8 cellular contexts compared by ENCODE assay signal in genomic region chr2:119753041-119753929, GRCh38. TPM values are rescaled to one million over a fixed set of nuclear protein-coding genes. Genes with fewer than 3 reads are reported as not detected.
A peak's percentile ranks its signal among the peaks of the same experiment; 100 is the strongest.
DNase-seq lines count a peak whose midpoint lies in the region; ATAC-seq and TF ChIP-seq lines count a peak whose summit lies in the region.

No MANE protein-coding gene starts in this region.

- no peaks in the 10 kb centered on the region for H4K20me1 ChIP-seq in HCT116 (ENCODE audit: insufficient read depth)
- no peaks in the 10 kb centered on the region for H4K20me1 ChIP-seq in hepatocyte (ENCODE audit: insufficient read depth, poor library complexity, severe bottlenecking)

- no peaks in the 10 kb centered on the region for H3K9me3 Mint-ChIP-seq in stimulated activated naive CD8-positive, alpha-beta T cell treated with anti-CD3 and anti-CD28 coated beads, Interleukin-15, amount 100 ng/mL, for 72 hours

- H3K36me3 ChIP-seq in HCT116 (ENCODE audit: control insufficient read depth in 1 of 2, insufficient read depth in 2 of 2, low read length in 2 of 2) (no peaks in the 10 kb centered on the region), ascending aorta (no peaks in the 10 kb centered on the region), hepatocyte (replicated peaks; ENCODE audit: insufficient read depth, low read depth) (no peaks in the 10 kb centered on the region)

- ATAC-seq in HCT116 (peak; percentile 86), GM19328 (IDR thresholded peaks at IDR 0.05; ENCODE audit: unreplicated experiment) (no peak)
- peak; percentile 86 for ATAC-seq in stimulated activated naive CD8-positive, alpha-beta T cell treated with anti-CD3 and anti-CD28 coated beads, Interleukin-15, amount 100 ng/mL, for 72 hours

- peak; percentile 84 for TF ChIP-seq RAD21 in HCT116 (IDR thresholded peaks at IDR 0.05; ENCODE audit: low read depth)

- no peak overlapping the region for H3K4me3 Mint-ChIP-seq in stimulated activated naive CD8-positive, alpha-beta T cell treated with anti-CD3 and anti-CD28 coated beads, Interleukin-15, amount 100 ng/mL, for 72 hours

- TF ChIP-seq CTCF in HCT116 (IDR thresholded peaks at IDR 0.05 in 2 of 3, conservative IDR thresholded peaks at IDR 0.05 in 1 of 3; ENCODE audit: borderline replicate concordance in 1 of 3, insufficient read depth in 1 of 3, low read depth in 2 of 3, low read length in 2 of 3) (peak; percentile 68 to 73 (median 71)), ascending aorta (IDR thresholded peaks at IDR 0.05) (peak; percentile 37 to 71 (median 38)), hepatocyte (IDR thresholded peaks at IDR 0.05; ENCODE audit: poor library complexity) (peak; percentile 73)

- H3K27me3 ChIP-seq in HCT116 (ENCODE audit: insufficient read depth, low read length): no peaks in the 10 kb centered on the region
- H3K27me3 ChIP-seq in ascending aorta: no peaks in the 10 kb centered on the region
- peaks cover 6% of the 10 kb centered on the region for H3K27me3 ChIP-seq in hepatocyte

- RAD21 ChIA-PET in HCT116 (lab: Charles Lee; ENCODE audit: low non-redundant PET in 1 of 2, low total read pairs in 2 of 2, uncharacterized antibody in 2 of 2, unreplicated experiment in 2 of 2): interaction anchor here in 1 of 2 experiments (0.7 kb wide), 1 partner anchor 70 kb away, joined by 3 read pairs; no protein-coding TSS in a partner anchor

- H3K27me3 Mint-ChIP-seq in stimulated activated naive CD8-positive, alpha-beta T cell treated with anti-CD3 and anti-CD28 coated beads, Interleukin-15, amount 100 ng/mL, for 72 hours: no peaks in the 10 kb centered on the region

- peak; percentile 5 for DNase-seq in stimulated activated CD8-positive, alpha-beta memory T cell treated with anti-CD3 and anti-CD28 coated beads, Interleukin-12 subunit alpha, Interleukin-12 subunit beta, amount 100 ng/mL, for 1 hour (ENCODE audit: low read depth)
- DNase-seq in stimulated activated CD8-positive, alpha-beta memory T cell treated with anti-CD3 and anti-CD28 coated beads, Interleukin-4, amount 100 ng/mL, for 48 hours: no peak
- DNase-seq in HCT116 (ENCODE audit: low read depth, low spot score) (peak; percentile 41), NCI-H345 treated with DMSO at 0.1 percent for 48 hours (lab: John Stamatoyannopoulos, UW; ENCODE audit: unreplicated experiment) (peak; percentile 13), ascending aorta (ENCODE audit: low spot score in 2 of 2) (no peak), hepatocyte (ENCODE audit: low spot score) (peak; percentile 63)
- DNase-seq in stimulated activated naive CD8-positive, alpha-beta T cell treated with anti-CD3 and anti-CD28 coated beads, Interleukin-15, amount 100 ng/mL, for 72 hours: peak; percentile 8 to 21

- H3K9ac ChIP-seq in HCT116 (ENCODE audit: low read length): no peak overlapping the region

- no peak for TF ChIP-seq POLR2A in HCT116 (IDR thresholded peaks at IDR 0.05; ENCODE audit: borderline replicate concordance, extremely low read depth, insufficient read depth, insufficient read length)

- 0 out of 2 replicates have a peak overlapping the region, but pooled peaks have one; percentile 5 for H3K4me2 ChIP-seq in HCT116 (ENCODE audit: low read length)
- no peak overlapping the region for H3K4me2 ChIP-seq in hepatocyte

- CTCF ChIA-PET in HCT116 (lab: Charles Lee): interaction anchor here (0.6 to 3.1 kb wide), 4 partner anchors 71 to 422 kb away, joined by 3 to 22 read pairs (median 4); partner anchors contain the start of gene EPB41L5

- H3K27ac ChIP-seq in HCT116 (ENCODE audit: low read depth, low read length): no peak overlapping the region
- H3K27ac ChIP-seq in ascending aorta: no peak overlapping the region
- H3K27ac ChIP-seq in hepatocyte: no peak overlapping the region

- peak overlapping the region; percentile 24 for H2AFZ ChIP-seq in HCT116 (ENCODE audit: low read depth, low read length, poor library complexity, severe bottlenecking)
- no peak overlapping the region for H2AFZ ChIP-seq in hepatocyte

- H3K4me1 Mint-ChIP-seq in stimulated activated naive CD8-positive, alpha-beta T cell treated with anti-CD3 and anti-CD28 coated beads, Interleukin-15, amount 100 ng/mL, for 72 hours: peaks cover 12% of the 10 kb centered on the region

- H3K9me3 ChIP-seq in HCT116 (ENCODE audit: control insufficient read depth in 1 of 2, insufficient read depth in 1 of 2, low read depth in 1 of 2, low read length in 2 of 2): no peaks in the 10 kb centered on the region
- H3K9me3 ChIP-seq in ascending aorta: no peaks in the 10 kb centered on the region
- H3K9me3 ChIP-seq in hepatocyte (ENCODE audit: low read depth): no peaks in the 10 kb centered on the region

- no peak overlapping the region for H3K27ac Mint-ChIP-seq in stimulated activated naive CD8-positive, alpha-beta T cell treated with anti-CD3 and anti-CD28 coated beads, Interleukin-15, amount 100 ng/mL, for 72 hours

- no TSS peak for BruUV-seq in HCT116 (replicated peaks; lab: Mats Ljungman, UMichigan)

- H3K4me1 ChIP-seq in HCT116 (ENCODE audit: control insufficient read depth in 1 of 2, insufficient read depth in 2 of 2, low read length in 2 of 2) (peaks cover 8 to 37% of the 10 kb centered on the region in 2 experiments; a peak in 3 of 4 replicates), ascending aorta (peaks cover 0 to 2% of the 10 kb centered on the region in 2 donors), hepatocyte (ENCODE audit: insufficient read depth) (no peaks in the 10 kb centered on the region)

- no peaks in the 10 kb centered on the region for H3K79me2 ChIP-seq in HCT116 (ENCODE audit: insufficient read depth, low read length)
- no peaks in the 10 kb centered on the region for H3K79me2 ChIP-seq in hepatocyte

- H3K4me3 ChIP-seq in HCT116 (replicated peaks in 1 of 2; ENCODE audit: low read depth in 1 of 2, low read length in 2 of 2) (no peak overlapping the region), ascending aorta (no peak overlapping the region), hepatocyte (no peak overlapping the region)

- POLR2A ChIA-PET in HCT116 (lab: Charles Lee): no interaction called here

- H3K9me2 ChIP-seq in HCT116 (ENCODE audit: insufficient read depth): no peaks in the 10 kb centered on the region
- no peaks in the 10 kb centered on the region for H3K9me2 ChIP-seq in hepatocyte (replicated peaks; ENCODE audit: insufficient read depth)

- WGBS in hepatocyte (ENCODE audit: low lambda C conversion rate, missing lambda C conversion rate): 52% methylated on average over 7 of the region's 7 CpGs

- intact Hi-C loops in HCT116 (cut with micrococcal nuclease): loop anchor here (1.0 to 5.0 kb wide), 2 partner anchors 70 to 424 kb away; no protein-coding TSS in a partner anchor
- intact Hi-C loops in ascending aorta (cut with DNase I): loop anchor here (2.0 to 10.0 kb wide), 3 partner anchors 69 to 422 kb away; no protein-coding TSS in a partner anchor

TF ChIP-seq in HCT116, 20 proteins besides CTCF, POLR2A, EP300 and RAD21:
- TF ChIP-seq EGR1 (IDR thresholded peaks at IDR 0.05; ENCODE audit: low read depth) (no peak), FOSL1 (IDR thresholded peaks at IDR 0.05; ENCODE audit: low read depth) (no peak), YY1 (IDR thresholded peaks at IDR 0.05; ENCODE audit: extremely low read depth, insufficient replicate concordance, low read depth, low read length) (no peak), JUND (IDR thresholded peaks at IDR 0.05) (no peak), TCF7L2 (IDR thresholded peaks at IDR 0.05; ENCODE audit: borderline replicate concordance, extremely low read depth, insufficient read depth, insufficient read length) (no peak), CBX3 (IDR thresholded peaks at IDR 0.05; ENCODE audit: low read depth) (no peak), EZH2 (IDR thresholded peaks at IDR 0.05) (no peak), SRF (IDR thresholded peaks at IDR 0.05; ENCODE audit: low read depth) (no peak), REST (IDR thresholded peaks at IDR 0.05; ENCODE audit: low read depth) (no peak)

RNA-seq across cellular contexts. Expression of gene PTPN4, which starts 6.4 kb away (rescaled TPM):
- total RNA-seq in HCT116 (2021; ENCODE audit: unreplicated experiment) (38.4 TPM), ascending aorta (35.9 TPM), hepatocyte (15.5 and 26.4 TPM in 2 replicates)
- polyA plus RNA-seq in HCT116 (2012): 10.5 and 11.8 TPM in 2 replicates
- 9.2 and 21.8 TPM in 2 replicates for polyA plus RNA-seq in hepatocyte

Comparison
In these comparisons a context has a peak if more than half of its experiments do, and no peak if none do; other contexts are left out.
1. DNase-seq: peak in stimulated activated CD8-positive, alpha-beta memory T cell treated with anti-CD3 and anti-CD28 coated beads, Interleukin-12 subunit alpha, Interleukin-12 subunit beta, amount 100 ng/mL, for 1 hour (single experiment), HCT116 (single experiment), NCI-H345 treated with DMSO at 0.1 percent for 48 hours (single experiment), hepatocyte (single experiment) and stimulated activated naive CD8-positive, alpha-beta T cell treated with anti-CD3 and anti-CD28 coated beads, Interleukin-15, amount 100 ng/mL, for 72 hours (2 of 2); none in stimulated activated CD8-positive, alpha-beta memory T cell treated with anti-CD3 and anti-CD28 coated beads, Interleukin-4, amount 100 ng/mL, for 48 hours (single experiment) and ascending aorta (0 of 2).
2. Peak in every context shown above with its lines, with median percentiles within 50 percentile points of each other: CTCF ChIP-seq.